Comparison of ENCODE assay signal across 28 cellular contexts in genomic region chr19:30444253-30444671, GRCh38.
"Had no signal": no experiment of that assay in that cellular context is flagged by ENCODE, and none has a peak within 500 bp of the region (broad histone marks: within the 10 kb centered on the region; RNA-seq: fewer than 3 reads in every experiment).

No MANE protein-coding gene starts in this region.

- H3K9me3 ChIP-seq: colonic mucosa, gastrocnemius medialis, left lung, neutrophil, pancreas, right lobe of liver, suprapubic skin, tibial artery had no signal

- H3K27me3 Mint-ChIP-seq: dendritic cell treated with granulocyte-macrophage colony-stimulating factor and Interleukin-4, amounts not matched to agents 40 ng/mL and 50 ng/mL, for 4 days had no signal

- H3K36me3 Mint-ChIP-seq: natural killer cell had no signal

- H3K27me3 ChIP-seq: colonic mucosa, pancreas had no signal

- H3K36me3 ChIP-seq: colonic mucosa, gastrocnemius medialis, left lung, neutrophil, pancreas, right lobe of liver, suprapubic skin, tibial artery had no signal

- DNase-seq: colonic mucosa; effector CD8-positive, alpha-beta T cell; endodermal cell; foreskin fibroblast; gastrocnemius medialis; head of caudate nucleus; kidney; mammary epithelial cell; mesendoderm; natural killer cell; right lobe of liver; small intestine; stimulated activated CD4-positive, alpha-beta T cell treated with anti-CD3 and anti-CD28 coated beads, Interleukin-12 subunit alpha, Interleukin-12 subunit beta, amount 100 ng/mL, for 4 hours; stimulated activated CD4-positive, alpha-beta T cell treated with anti-CD3 and anti-CD28 coated beads, Interleukin-1b, Interleukin-23, amount 100 ng/mL, for 48 hours; stimulated activated CD4-positive, alpha-beta T cell treated with anti-CD3 and anti-CD28 coated beads, Interleukin-4, amount 100 ng/mL, for 1 hour; stimulated activated CD8-positive, alpha-beta memory T cell treated with anti-CD3 and anti-CD28 coated beads, Interleukin-4, amount 100 ng/mL, for 48 hours; stimulated activated naive CD4-positive, alpha-beta T cell; stimulated activated naive CD8-positive, alpha-beta T cell treated with anti-CD3 and anti-CD28 coated beads, Interleukin-15, amount 100 ng/mL, for 72 hours had no signal

- H3K9me3 Mint-ChIP-seq: dendritic cell treated with granulocyte-macrophage colony-stimulating factor and Interleukin-4, amounts not matched to agents 40 ng/mL and 50 ng/mL, for 4 days; endodermal cell; natural killer cell; stimulated activated naive CD8-positive, alpha-beta T cell treated with anti-CD3 and anti-CD28 coated beads, Interleukin-15, amount 100 ng/mL, for 72 hours; type B pancreatic cell had no signal

- H3K4me1 Mint-ChIP-seq: natural killer cell; stimulated activated naive CD8-positive, alpha-beta T cell treated with anti-CD3 and anti-CD28 coated beads, Interleukin-15, amount 100 ng/mL, for 72 hours had no signal

- H3K27ac Mint-ChIP-seq: dendritic cell treated with granulocyte-macrophage colony-stimulating factor and Interleukin-4, amounts not matched to agents 40 ng/mL and 50 ng/mL, for 4 days; endodermal cell; natural killer cell; progenitor cell of endocrine pancreas; stimulated activated naive CD8-positive, alpha-beta T cell treated with anti-CD3 and anti-CD28 coated beads, Interleukin-15, amount 100 ng/mL, for 72 hours; type B pancreatic cell had no signal

- ATAC-seq: esophagus mucosa; gastrocnemius medialis; left lung; natural killer cell; pancreas; right lobe of liver; stimulated activated naive CD8-positive, alpha-beta T cell treated with anti-CD3 and anti-CD28 coated beads, Interleukin-15, amount 100 ng/mL, for 72 hours had no signal

- H3K27ac ChIP-seq: colonic mucosa, epithelial cell of prostate, gastrocnemius medialis, left lung, neutrophil, pancreas, right lobe of liver, suprapubic skin, tibial artery had no signal

- H3K4me3 ChIP-seq: colonic mucosa, gastrocnemius medialis, left lung, pancreas, right lobe of liver, suprapubic skin, tibial artery had no signal

- H3K4me1 ChIP-seq: colonic mucosa, pancreas, right lobe of liver, tibial artery had no signal

- H3K4me3 Mint-ChIP-seq: dendritic cell treated with granulocyte-macrophage colony-stimulating factor and Interleukin-4, amounts not matched to agents 40 ng/mL and 50 ng/mL, for 4 days; endodermal cell; natural killer cell; stimulated activated naive CD8-positive, alpha-beta T cell treated with anti-CD3 and anti-CD28 coated beads, Interleukin-15, amount 100 ng/mL, for 72 hours; type B pancreatic cell had no signal
